ENCODE assay signal across 8 cellular contexts in genomic region chr1:64505232-64505943, GRCh38. TPM values are rescaled to one million over a fixed set of nuclear protein-coding genes. Genes with fewer than 3 reads are reported as not detected.
DNase-seq lines count a peak whose midpoint lies in the region; ATAC-seq and TF ChIP-seq lines count a peak whose summit lies in the region.

No MANE protein-coding gene starts in this region.

- H3K9ac ChIP-seq in iPS-18a (ENCODE audit: low read length), result peak overlapping the region; percentile 45

- TF ChIP-seq CTCF in GM10248 (IDR thresholded peaks at IDR 0.05; ENCODE audit: control extremely low read depth, extremely low read depth, low read depth, missing control alignments) (no peak), ascending aorta (IDR thresholded peaks at IDR 0.05) (no peak)

- intact Hi-C loops in ascending aorta (cut with DNase I), result no loop called here

- POLR2A ChIA-PET in GM10248 (lab: Yijun Ruan, JAX), result no interaction called here

- DNase-seq in GM10248 (ENCODE audit: extremely low spot score) (peak; percentile 22), SJCRH30 (peak; percentile 54 to 55), ascending aorta (ENCODE audit: low spot score in 2 of 2) (no peak), foreskin melanocyte (no peak), HuH-7 (ENCODE audit: low spot score) (no peak)
- DNase-seq in stimulated activated CD4-positive, alpha-beta T cell treated with anti-CD3 and anti-CD28 coated beads, Interleukin-12 subunit alpha, Interleukin-12 subunit beta, amount 100 ng/mL, for 48 hours (ENCODE audit: low read depth in 2 of 3, low spot score in 1 of 3), result peak in 2 of 3 donors; percentile 16 to 40

- CTCF ChIA-PET in GM10248 (lab: Yijun Ruan, JAX), result no interaction called here

- H3K36me3 ChIP-seq in SJCRH30 (no peaks in the 10 kb centered on the region), ascending aorta (no peaks in the 10 kb centered on the region), iPS-18a (ENCODE audit: control insufficient read depth, low read depth, low read length) (no peaks in the 10 kb centered on the region)

- H3K27ac ChIP-seq in SJCRH30 (peak overlapping the region; percentile 43; the same call in 1 of the 2 replicates), ascending aorta (peak overlapping the region in 1 of 2 donors; percentile 49), iPS-18a (ENCODE audit: low read length) (no peak overlapping the region)

- no peak for ATAC-seq in GM18517 (IDR thresholded peaks at IDR 0.05; ENCODE audit: unreplicated experiment)

- H3K4me1 ChIP-seq in SJCRH30 (peaks cover 21% of the 10 kb centered on the region), ascending aorta (peaks cover 0 to 6% of the 10 kb centered on the region in 2 donors), iPS-18a (ENCODE audit: control insufficient read depth, low read depth, low read length) (peaks cover 81% of the 10 kb centered on the region)

- H3K9me3 ChIP-seq in SJCRH30 (replicated peaks) (no peaks in the 10 kb centered on the region), ascending aorta (no peaks in the 10 kb centered on the region), iPS-18a (ENCODE audit: control insufficient read depth, low read depth, low read length) (no peaks in the 10 kb centered on the region)

- H3K27me3 ChIP-seq in SJCRH30 (no peaks in the 10 kb centered on the region), ascending aorta (no peaks in the 10 kb centered on the region), iPS-18a (ENCODE audit: control insufficient read depth, insufficient read depth, low read length) (no peaks in the 10 kb centered on the region)

- peak overlapping the region; percentile 55 for H3K4me3 ChIP-seq in SJCRH30
- H3K4me3 ChIP-seq in ascending aorta, result peak overlapping the region; percentile 62 to 77
- H3K4me3 ChIP-seq in iPS-18a (ENCODE audit: low read length), result peak overlapping the region; percentile 59

RNA-seq across cellular contexts. Expression of gene CACHD1, which starts 35.5 kb away (rescaled TPM):
- 10.6 and 12.1 TPM in 2 replicates for total RNA-seq in SJCRH30 (2014; rRNA removed; shearing (Covaris generic))
- 4.3 TPM for total RNA-seq in ascending aorta

Comparison
In these comparisons a context has a peak if more than half of its experiments do, and no peak if none do; other contexts are left out.
1. DNase-seq: peak in GM10248 (single experiment), SJCRH30 (2 of 2) and stimulated activated CD4-positive, alpha-beta T cell treated with anti-CD3 and anti-CD28 coated beads, Interleukin-12 subunit alpha, Interleukin-12 subunit beta, amount 100 ng/mL, for 48 hours (2 of 3); none in ascending aorta (0 of 2), foreskin melanocyte (single experiment) and HuH-7 (single experiment).
2. Peak in every context shown above with its lines, with median percentiles within 50 percentile points of each other: H3K4me3 ChIP-seq.